ENCODE assay signal across 8 cellular contexts in the genomic region with DNA sequence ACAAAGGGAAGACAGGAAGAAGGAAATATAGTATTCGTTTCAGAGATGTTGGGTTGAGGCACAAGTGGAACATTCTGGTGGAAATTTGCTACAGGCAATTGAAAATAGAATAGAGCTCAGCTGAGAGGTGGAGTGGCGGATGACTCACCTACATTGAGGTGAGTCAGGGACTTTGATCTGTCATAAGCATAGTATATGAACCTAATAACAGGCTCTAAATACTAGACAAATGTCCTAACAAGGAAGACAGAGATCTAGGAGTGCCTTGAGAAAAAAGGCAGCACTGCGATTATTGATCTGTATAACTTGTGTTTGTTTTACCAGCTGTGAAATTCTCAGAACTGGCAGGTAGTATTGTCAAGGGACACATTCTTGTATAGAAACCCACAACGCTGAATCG. TPM values are rescaled to one million over a fixed set of nuclear protein-coding genes. Genes with fewer than 3 reads are reported as not detected.
A peak's percentile ranks its signal among the peaks of the same experiment; 100 is the strongest.
DNase-seq lines count a peak whose midpoint lies in the region; ATAC-seq and TF ChIP-seq lines count a peak whose summit lies in the region.

No MANE protein-coding gene starts in this region.

- peak overlapping the region; percentile 84 for H3K4me2 ChIP-seq in Karpas-422 (ENCODE audit: low read depth, low read length, poor library complexity, severe bottlenecking)

- H3K4me3 ChIP-seq in Karpas-422 (ENCODE audit: low read length) (peak overlapping the region; percentile 92), fibroblast of the aortic adventitia (ENCODE audit: low read depth, low read length) (peak overlapping the region; percentile 97), sigmoid colon (peak overlapping the region; percentile 78 to 100 (median 97))

- peaks cover 9% of the 10 kb centered on the region for H3K36me3 Mint-ChIP-seq in activated T-cell treated with anti-CD3 and anti-CD28 coated beads, Interleukin-2, amount 50 U/mL, for 4 hours (ENCODE audit: insufficient read depth)

- no peaks in the 10 kb centered on the region for H3K9me3 ChIP-seq in Karpas-422 (ENCODE audit: low read length)
- H3K9me3 ChIP-seq in sigmoid colon = no peaks in the 10 kb centered on the region

- peak overlapping the region; percentile 75 for H3K9ac ChIP-seq in Karpas-422 (ENCODE audit: low read length)

- TF ChIP-seq EP300 in sigmoid colon (IDR thresholded peaks at IDR 0.05) = no peak

- H3K27me3 ChIP-seq in Karpas-422 (ENCODE audit: low read length) (no peaks in the 10 kb centered on the region), sigmoid colon (no peaks in the 10 kb centered on the region)

- ATAC-seq in activated T-cell treated with anti-CD3 and anti-CD28 coated beads, Interleukin-2, amount 50 U/mL, for 4 hours = peak; percentile 52 to 56
- ATAC-seq in HG03571 (IDR thresholded peaks at IDR 0.05; ENCODE audit: unreplicated experiment) = no peak

- intact Hi-C loops in sigmoid colon (cut with DNase I) = no loop called here
- intact Hi-C loops in posterior cingulate gyrus (cut with DNase I) = no loop called here

- no peaks in the 10 kb centered on the region for H3K9me3 Mint-ChIP-seq in activated T-cell treated with anti-CD3 and anti-CD28 coated beads, Interleukin-2, amount 50 U/mL, for 4 hours

- no peaks in the 10 kb centered on the region for H3K9me2 ChIP-seq in Karpas-422 (replicated peaks; ENCODE audit: insufficient read depth, low read length)

- peaks cover 39% of the 10 kb centered on the region for H3K79me2 ChIP-seq in Karpas-422 (ENCODE audit: low read length)

- peaks cover 39% of the 10 kb centered on the region for H3K4me1 Mint-ChIP-seq in activated T-cell treated with anti-CD3 and anti-CD28 coated beads, Interleukin-2, amount 50 U/mL, for 4 hours (ENCODE audit: low read depth)

- peaks cover 23% of the 10 kb centered on the region for H3K4me1 ChIP-seq in Karpas-422 (ENCODE audit: low read length)
- H3K4me1 ChIP-seq in sigmoid colon = peaks cover 0 to 37% (median 32%) of the 10 kb centered on the region in 4 donors

- H3K27ac ChIP-seq in C4-2B = peak overlapping the region; percentile 87
- no peak overlapping the region for H3K27ac ChIP-seq in Karpas-422 (ENCODE audit: low read length)
- H3K27ac ChIP-seq in sigmoid colon = peak overlapping the region; percentile 94 to 100 (median 100)

- 10 to 39% methylated on average over 5 of the region's 5 CpGs for WGBS in sigmoid colon, 2 donors

- H3K27me3 Mint-ChIP-seq in activated T-cell treated with anti-CD3 and anti-CD28 coated beads, Interleukin-2, amount 50 U/mL, for 4 hours (ENCODE audit: low read depth) = no peaks in the 10 kb centered on the region

- H2AFZ ChIP-seq in Karpas-422 (ENCODE audit: low read length) = peak overlapping the region; percentile 92

- H3K36me3 ChIP-seq in Karpas-422 (ENCODE audit: insufficient read depth, low read length) = 0 out of 2 replicates have a peak, but pooled peaks cover under 1% of the 10 kb centered on the region
- H3K36me3 ChIP-seq in sigmoid colon = no peaks in the 10 kb centered on the region

- TF ChIP-seq POLR2A in sigmoid colon (IDR thresholded peaks at IDR 0.05) = no peak

- DNase-seq in Karpas-422 = no peak
- DNase-seq in activated T-cell treated with anti-CD3 and anti-CD28 coated beads, Interleukin-2, amount 50 U/mL, for 4 hours = peak; percentile 53
- DNase-seq in fibroblast of the aortic adventitia (ENCODE audit: low read depth) = peak; percentile 29
- no peak for DNase-seq in sigmoid colon
- DNase-seq in posterior cingulate gyrus = no peak
- no peak for DNase-seq in GDM1 (lab: John Stamatoyannopoulos, UW)

- peak overlapping the region; percentile 99 for H3K4me3 Mint-ChIP-seq in activated T-cell treated with anti-CD3 and anti-CD28 coated beads, Interleukin-2, amount 50 U/mL, for 4 hours

- TF ChIP-seq CTCF in C4-2B (conservative IDR thresholded peaks at IDR 0.05) = no peak
- no peak for TF ChIP-seq CTCF in fibroblast of the aortic adventitia (IDR thresholded peaks at IDR 0.05; ENCODE audit: insufficient read depth, low read length)
- no peak for TF ChIP-seq CTCF in sigmoid colon (IDR thresholded peaks at IDR 0.05)

- peaks cover 21% of the 10 kb centered on the region; the same call in 1 of the 2 replicates for H4K20me1 ChIP-seq in Karpas-422 (ENCODE audit: insufficient read depth, low read depth, low read length)

RNA-seq across cellular contexts. Expression of a gene that starts 0.9 kb away (rescaled TPM):
- total RNA-seq in Karpas-422 (2014; rRNA removed; shearing (Covaris generic); ENCODE audit: low replicate concordance) = 25.4 and 57.4 TPM in 2 replicates
- 10 to 100 TPM; 83.5 to 90.2 (median 86.8) TPM for total RNA-seq in activated T-cell treated with anti-CD3 and anti-CD28 coated beads, Interleukin-2, amount 50 U/mL, for 4 hours
- total RNA-seq in fibroblast of the aortic adventitia (ENCODE audit: low replicate concordance) = 49.5 and 92.7 TPM in 2 replicates
- 10 to 100 TPM; 45.7 to 63.7 (median 49.7) TPM for total RNA-seq in sigmoid colon
- 10 to 100 TPM; 22.8 to 35.7 (median 34.4) TPM for polyA plus RNA-seq in sigmoid colon

RNA-seq across cellular contexts. Expression of a gene that starts 31.4 kb away (rescaled TPM):
- total RNA-seq in Karpas-422 (2014; rRNA removed; shearing (Covaris generic); ENCODE audit: low replicate concordance) = 0.15 and 1.3 TPM in 2 replicates
- under 1 TPM; 0.51 to 0.82 (median 0.63) TPM for total RNA-seq in activated T-cell treated with anti-CD3 and anti-CD28 coated beads, Interleukin-2, amount 50 U/mL, for 4 hours
- 0.27 TPM in 1 of 2 replicates, not detected in the other for total RNA-seq in fibroblast of the aortic adventitia (ENCODE audit: low replicate concordance)
- 1 to 10 TPM in 3 of 4 donors, under 1 TPM in 1; 0.82 to 3.9 (median 2.3) TPM for total RNA-seq in sigmoid colon
- polyA plus RNA-seq in sigmoid colon = 1 to 10 TPM in 2 of 3 donors, not detected in 1; 1.2 to 3.1 TPM

Comparison
In these comparisons a context has a peak if more than half of its experiments do, and no peak if none do; other contexts are left out.
1. DNase-seq: peak in activated T-cell treated with anti-CD3 and anti-CD28 coated beads, Interleukin-2, amount 50 U/mL, for 4 hours (single experiment) and fibroblast of the aortic adventitia (single experiment); none in Karpas-422 (single experiment), sigmoid colon (single experiment), posterior cingulate gyrus (0 of 10) and GDM1 (single experiment).
2. Peak in every context shown above with its lines, with median percentiles within 50 percentile points of each other: H3K4me3 ChIP-seq.